In the genomic region with DNA sequence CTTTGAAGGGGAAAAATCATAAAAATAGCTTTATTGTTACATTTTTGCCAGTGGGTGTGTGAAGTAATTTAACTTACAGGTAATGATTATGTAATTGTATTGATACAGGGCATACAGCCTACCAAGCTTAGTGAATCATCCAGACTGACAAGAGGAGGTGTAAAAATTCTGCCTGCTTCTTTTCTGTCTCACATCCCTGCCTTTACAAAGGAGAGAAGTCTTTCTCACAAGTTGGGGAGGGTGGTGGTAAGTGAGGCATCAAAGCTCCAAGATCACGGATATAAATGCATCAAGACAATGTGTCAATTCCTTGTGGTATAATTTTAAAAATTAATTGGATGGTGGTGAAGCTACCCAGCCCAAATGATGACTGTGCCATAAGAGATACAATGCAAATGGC, we compare ENCODE assay signal across 29 cellular contexts.
"Had no signal": no experiment of that assay in that cellular context is flagged by ENCODE, and none has a peak within 500 bp of the region (broad histone marks: within the 10 kb centered on the region; RNA-seq: fewer than 3 reads in every experiment).

No MANE protein-coding gene starts in this region.

- H3K27ac ChIP-seq: body of pancreas, breast epithelium, KMS-11, PC-9, SJCRH30, SK-N-MC, WERI-Rb-1 had no signal

- H3K4me1 ChIP-seq: body of pancreas, breast epithelium, SJCRH30 had no signal

- H3K36me3 ChIP-seq: breast epithelium, SJCRH30, WERI-Rb-1 had no signal

- DNase-seq: activated CD4-positive, alpha-beta memory T cell treated with anti-CD3 and anti-CD28 coated beads, Interleukin-2, amount 10 ng/mL, durations not matched to agents 7 days and 5 days; activated CD4-positive, alpha-beta T cell treated with anti-CD3 and anti-CD28 coated beads for 1 hour; activated CD4-positive, alpha-beta T cell treated with anti-CD3 and anti-CD28 coated beads for 48 hours; activated CD4-positive, CD25-positive, alpha-beta regulatory T cell; activated CD8-positive, alpha-beta memory T cell treated with anti-CD3 and anti-CD28 coated beads for 24 hours; activated CD8-positive, alpha-beta memory T cell treated with anti-CD3 and anti-CD28 coated beads, Interleukin-2, amount 10 ng/mL, durations not matched to agents 7 days and 5 days; activated CD8-positive, alpha-beta memory T cell treated with anti-CD3 and anti-CD28 coated beads, Interleukin-2, amount 50 U/mL, for 48 hours; activated effector memory CD4-positive, alpha-beta T cell treated with anti-CD3 and anti-CD28 coated beads, Interleukin-2, amount 50 U/mL, for 16 hours; activated naive CD4-positive, alpha-beta T cell; activated naive CD4-positive, alpha-beta T cell treated with anti-CD3 and anti-CD28 coated beads, Interleukin-2, amount 50 U/mL, for 16 hours; activated naive CD8-positive, alpha-beta T cell treated with anti-CD3 and anti-CD28 coated beads, Interleukin-2, amount 10 ng/mL, durations not matched to agents 7 days and 5 days; activated T-cell treated with anti-CD3 and anti-CD28 coated beads, Interleukin-2, amount 50 U/mL, for 48 hours; amygdala; body of pancreas; central memory CD4-positive, alpha-beta T cell; NCI-H1105 treated with DMSO at 0.1 percent for 48 hours; NCI-H1436 treated with DMSO at 0.1 percent for 48 hours; NCI-H187 treated with DMSO at 0.1 percent for 48 hours; NCI-H2171 treated with DMSO at 0.1 percent for 48 hours; NCI-H2227 treated with DMSO at 0.1 percent for 48 hours; NCI-H510A treated with DMSO at 0.1 percent for 48 hours; PC-9; SHP77; T1000; WERI-Rb-1 had no signal

- ATAC-seq: activated CD8-positive, alpha-beta memory T cell treated with anti-CD3 and anti-CD28 coated beads, Interleukin-2, amount 10 ng/mL, durations not matched to agents 7 days and 5 days; body of pancreas had no signal

- H3K27me3 ChIP-seq: body of pancreas, breast epithelium, SJCRH30 had no signal

- H3K4me3 ChIP-seq: body of pancreas, breast epithelium, PC-9, SJCRH30, SK-N-MC had no signal

- H3K9me3 ChIP-seq: body of pancreas, breast epithelium, SJCRH30 had no signal
